Comparison of ENCODE assay signal across 22 cellular contexts in genomic region chr13:113999618-113999910, GRCh38. TPM values are rescaled to one million over a fixed set of nuclear protein-coding genes. Genes with fewer than 3 reads are reported as not detected.
"Had no signal": no experiment of that assay in that cellular context is flagged by ENCODE, and none has a peak within 500 bp of the region (broad histone marks: within the 10 kb centered on the region; RNA-seq: fewer than 3 reads in every experiment).

No MANE protein-coding gene starts in this region.

- H3K9me3 ChIP-seq: adrenal gland, colonic mucosa, esophagus squamous epithelium, heart left ventricle, left lung, ovary, prostate gland, thoracic aorta, upper lobe of right lung had no signal

- H3K36me3 ChIP-seq: colonic mucosa, ovary, prostate gland had no signal

- H3K4me3 ChIP-seq: adrenal gland, colonic mucosa, esophagus squamous epithelium, heart left ventricle, left lung, ovary, prostate gland, thoracic aorta, upper lobe of right lung had no signal

- FAIRE-seq: astrocyte, keratinocyte, TTC549 had no signal

- DNase-seq: activated CD4-positive, alpha-beta T cell treated with anti-CD3 and anti-CD28 coated beads, Interleukin-2, amount 10 ng/mL, durations not matched to agents 7 days and 5 days; activated CD4-positive, CD25-positive, alpha-beta regulatory T cell treated with anti-CD3 and anti-CD28 coated beads, Interleukin-2, amount 50 U/mL, for 72 hours; activated CD8-positive, alpha-beta memory T cell treated with anti-CD3 and anti-CD28 coated beads, Interleukin-2, amount 10 ng/mL, durations not matched to agents 7 days and 5 days; activated CD8-positive, alpha-beta T cell treated with anti-CD3 and anti-CD28 coated beads for 36 hours; activated gamma-delta T cell treated with Interleukin-2 at 50 U/mL for 16 hours; adrenal gland; central memory CD4-positive, alpha-beta T cell; colonic mucosa; esophagus squamous epithelium; ovary; stimulated activated CD4-positive, alpha-beta T cell treated with anti-CD3 and anti-CD28 coated beads, Interleukin-12 subunit alpha, Interleukin-12 subunit beta, amount 100 ng/mL, for 4 hours; stimulated activated CD4-positive, alpha-beta T cell treated with anti-CD3 and anti-CD28 coated beads, Interleukin-4, amount 100 ng/mL, for 4 hours; upper lobe of right lung; WERI-Rb-1 had no signal

- H3K27me3 ChIP-seq: adrenal gland, colonic mucosa, esophagus squamous epithelium, heart left ventricle, left lung, ovary, upper lobe of right lung had no signal

- ATAC-seq: activated CD8-positive, alpha-beta memory T cell treated with anti-CD3 and anti-CD28 coated beads, Interleukin-2, amount 10 ng/mL, durations not matched to agents 7 days and 5 days; activated CD8-positive, alpha-beta T cell treated with anti-CD3 and anti-CD28 coated beads for 36 hours; heart left ventricle; left lung; naive thymus-derived CD8-positive, alpha-beta T cell; upper lobe of right lung had no signal

- H3K4me1 ChIP-seq: adrenal gland, colonic mucosa, left lung, prostate gland, upper lobe of right lung had no signal

- H3K27ac ChIP-seq: adrenal gland, colonic mucosa, esophagus squamous epithelium, ovary, prostate gland, upper lobe of right lung, WERI-Rb-1 had no signal

RNA-seq across cellular contexts. Expression of gene C13orf46, which starts 25.7 kb away (rescaled TPM):
- total RNA-seq: esophagus squamous epithelium had no signal
- polyA plus RNA-seq: keratinocyte had no signal
